9 cellular contexts compared by ENCODE assay signal in the genomic region with DNA sequence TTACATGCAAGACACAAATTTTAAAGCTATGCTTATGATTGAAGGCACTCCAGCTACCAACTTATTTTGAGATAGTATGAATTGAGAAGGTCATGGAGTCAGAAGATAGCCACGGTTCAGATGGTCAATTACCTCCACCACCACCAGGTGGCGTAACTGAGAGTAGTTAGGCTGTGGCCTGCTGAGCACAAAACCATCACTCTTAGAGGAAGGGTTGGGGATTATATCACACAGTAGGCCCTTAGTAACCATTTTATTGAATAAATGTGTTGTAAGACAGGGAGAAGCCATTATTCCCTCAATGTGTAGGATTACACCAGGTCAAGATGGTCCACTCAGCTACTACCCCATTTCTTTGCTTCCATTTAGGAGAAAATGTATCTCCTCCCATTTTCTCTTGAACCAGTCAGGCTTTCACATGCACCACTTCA. TPM values are rescaled to one million over a fixed set of nuclear protein-coding genes. Genes with fewer than 3 reads are reported as not detected.
DNase-seq lines count a peak whose midpoint lies in the region; ATAC-seq and TF ChIP-seq lines count a peak whose summit lies in the region.
"Had no signal": no experiment of that assay in that cellular context is flagged by ENCODE, and none has a peak within 500 bp of the region (broad histone marks: within the 10 kb centered on the region; RNA-seq: fewer than 3 reads in every experiment).

No MANE protein-coding gene starts in this region.

- DNase-seq in CD8-positive, alpha-beta memory T cell = peak; percentile 51 to 80 (median 64)
- DNase-seq in Peyer's patch (peak; percentile 61 to 88 (median 67)), activated T-helper 1 cell treated with Interleukin-2 at 50 U/mL for 16 hours (ENCODE audit: low read depth) (peak; percentile 46), prostate gland (ENCODE audit: low spot score) (peak; percentile 61), vagina (ENCODE audit: extremely low spot score in 2 of 2) (no peak)

- H3K4me1 Mint-ChIP-seq in CD8-positive, alpha-beta memory T cell = no peaks in the 10 kb centered on the region
- H3K4me1 Mint-ChIP-seq: activated naive CD4-positive, alpha-beta T cell treated with anti-CD3 and anti-CD28 coated beads, Interleukin-2, amount 50 U/mL, for 24 hours had no signal

- no peak overlapping the region for H3K4me3 Mint-ChIP-seq in CD8-positive, alpha-beta memory T cell
- H3K4me3 Mint-ChIP-seq: activated naive CD4-positive, alpha-beta T cell treated with anti-CD3 and anti-CD28 coated beads, Interleukin-2, amount 50 U/mL, for 24 hours had no signal

- TF ChIP-seq POLR2A in Peyer's patch (IDR thresholded peaks at IDR 0.05) (no peak), gastroesophageal sphincter (IDR thresholded peaks at IDR 0.05) (no peak), prostate gland (IDR thresholded peaks at IDR 0.05) (no peak), vagina (IDR thresholded peaks at IDR 0.05) (no peak)

- TF ChIP-seq EP300 in gastroesophageal sphincter (IDR thresholded peaks at IDR 0.05) = no peak

- H3K9me3 ChIP-seq in CD8-positive, alpha-beta memory T cell (ENCODE audit: low read length) = no peaks in the 10 kb centered on the region
- H3K9me3 ChIP-seq in Peyer's patch (no peaks in the 10 kb centered on the region), gastroesophageal sphincter (no peaks in the 10 kb centered on the region), prostate gland (no peaks in the 10 kb centered on the region), vagina (no peaks in the 10 kb centered on the region)

- intact Hi-C loops in prostate gland (cut with DNase I) (no loop called here), vagina (cut with DNase I) (no loop called here)

- H3K27ac ChIP-seq in CD8-positive, alpha-beta memory T cell (ENCODE audit: low read depth, low read length) = no peak overlapping the region
- H3K27ac ChIP-seq in Peyer's patch (no peak overlapping the region), gastroesophageal sphincter (no peak overlapping the region), prostate gland (no peak overlapping the region), vagina (no peak overlapping the region)

- H3K9me3 Mint-ChIP-seq in CD8-positive, alpha-beta memory T cell = no peaks in the 10 kb centered on the region
- H3K9me3 Mint-ChIP-seq: activated naive CD4-positive, alpha-beta T cell treated with anti-CD3 and anti-CD28 coated beads, Interleukin-2, amount 50 U/mL, for 24 hours had no signal

- no peak overlapping the region for H3K4me3 ChIP-seq in CD8-positive, alpha-beta memory T cell (ENCODE audit: low read length)
- H3K4me3 ChIP-seq in Peyer's patch (no peak overlapping the region), gastroesophageal sphincter (no peak overlapping the region), prostate gland (no peak overlapping the region), vagina (no peak overlapping the region)

- CTCF ChIA-PET in CD8-positive, alpha-beta memory T cell (lab: Charles Lee) = interaction anchor here (0.7 to 1.4 kb wide), 3 partner anchors 9 to 390 kb away, joined by 3 read pairs; a partner anchor contains a TSS

- no peaks in the 10 kb centered on the region for H3K36me3 ChIP-seq in CD8-positive, alpha-beta memory T cell (ENCODE audit: insufficient read depth, low read length)
- peaks cover 0 to 22% (median 0%) of the 10 kb centered on the region in 3 donors for H3K36me3 ChIP-seq in Peyer's patch
- peaks cover 0 to 44% of the 10 kb centered on the region in 2 donors for H3K36me3 ChIP-seq in gastroesophageal sphincter
- H3K36me3 ChIP-seq in prostate gland = no peaks in the 10 kb centered on the region
- peaks cover 0 to 4% of the 10 kb centered on the region in 2 donors for H3K36me3 ChIP-seq in vagina

- H3K27me3 Mint-ChIP-seq in CD8-positive, alpha-beta memory T cell = no peaks in the 10 kb centered on the region
- H3K27me3 Mint-ChIP-seq: activated naive CD4-positive, alpha-beta T cell treated with anti-CD3 and anti-CD28 coated beads, Interleukin-2, amount 50 U/mL, for 24 hours had no signal

- POLR2A ChIA-PET in CD8-positive, alpha-beta memory T cell (lab: Charles Lee) = no interaction called here

- H3K27ac Mint-ChIP-seq in CD8-positive, alpha-beta memory T cell = peak overlapping the region in 3 of 8 donors; percentile 2 to 52 (median 12)

- 6 to 16% methylated on average over 2 of the region's 2 CpGs for WGBS in gastroesophageal sphincter (ENCODE audit: low coverage in 1 of 2), 2 donors
- whole genome bisulfite sequencing in prostate gland = 29% methylated on average over 2 of the region's 2 CpGs

- peak; percentile 63 to 85 (median 78) for TF ChIP-seq CTCF in Peyer's patch (IDR thresholded peaks at IDR 0.05)
- TF ChIP-seq CTCF in gastroesophageal sphincter (IDR thresholded peaks at IDR 0.05) = peak; percentile 58 to 83 (median 78)
- TF ChIP-seq CTCF in prostate gland (IDR thresholded peaks at IDR 0.05) = peak; percentile 64 to 86 (median 74)
- TF ChIP-seq CTCF in vagina (IDR thresholded peaks at IDR 0.05) = peak; percentile 49 to 59 (median 55)

- no peaks in the 10 kb centered on the region for H3K27me3 ChIP-seq in CD8-positive, alpha-beta memory T cell (ENCODE audit: insufficient read depth, low read length, poor library complexity, severe bottlenecking)
- H3K27me3 ChIP-seq in Peyer's patch = no peaks in the 10 kb centered on the region
- H3K27me3 ChIP-seq in gastroesophageal sphincter = no peaks in the 10 kb centered on the region
- no peaks in the 10 kb centered on the region for H3K27me3 ChIP-seq in prostate gland (replicated peaks; ENCODE audit: insufficient read depth)
- H3K27me3 ChIP-seq in vagina = no peaks in the 10 kb centered on the region

- ATAC-seq in GM19351 (IDR thresholded peaks at IDR 0.05; ENCODE audit: unreplicated experiment) (peak; percentile 88), HG03565 (IDR thresholded peaks at IDR 0.05; ENCODE audit: unreplicated experiment) (peak; percentile 84), gastroesophageal sphincter (peak; percentile 34)

- no peaks in the 10 kb centered on the region for H3K4me1 ChIP-seq in CD8-positive, alpha-beta memory T cell (ENCODE audit: insufficient read depth, low read length)
- H3K4me1 ChIP-seq in Peyer's patch (no peaks in the 10 kb centered on the region), gastroesophageal sphincter (no peaks in the 10 kb centered on the region), prostate gland (replicated peaks) (no peaks in the 10 kb centered on the region), vagina (no peaks in the 10 kb centered on the region)

- H3K36me3 Mint-ChIP-seq in CD8-positive, alpha-beta memory T cell = peaks cover 0 to 20% (median 12%) of the 10 kb centered on the region in 3 donors

RNA-seq across cellular contexts. Expression of a gene that starts 18.8 kb away (rescaled TPM):
- total RNA-seq in CD8-positive, alpha-beta memory T cell = under 1 TPM; 0.22 to 0.27 TPM
- not detected for polyA plus RNA-seq in CD8-positive, alpha-beta memory T cell
- total RNA-seq in Peyer's patch (under 1 TPM in 1 of 4 donors, not detected in 3; 0.67 TPM), gastroesophageal sphincter (10 to 100 TPM in 2 of 4 donors, 1 to 10 TPM in 1, under 1 TPM in 1; 0.69 to 16.2 (median 7.8) TPM), prostate gland (10 to 100 TPM in 1 of 2 donors, 1 to 10 TPM in 1; 2.3 to 13.4 TPM), vagina (0.49 TPM)

RNA-seq across cellular contexts. Expression of a gene that starts 45.4 kb away (rescaled TPM):
- total RNA-seq in CD8-positive, alpha-beta memory T cell = 10 to 100 TPM; 53.8 to 55.7 TPM
- 16.4 TPM for polyA plus RNA-seq in CD8-positive, alpha-beta memory T cell
- total RNA-seq in Peyer's patch (10 to 100 TPM; 33.8 to 78.8 (median 58.1) TPM), gastroesophageal sphincter (10 to 100 TPM in 2 of 4 donors, 1 to 10 TPM in 2; 8.6 to 12.2 (median 10.6) TPM), prostate gland (10 to 100 TPM in 1 of 2 donors, 1 to 10 TPM in 1; 6.2 to 11.2 TPM), vagina (17.7 TPM)

RNA-seq across cellular contexts. Expression of a gene that starts 49.0 kb away (rescaled TPM):
- total RNA-seq in CD8-positive, alpha-beta memory T cell = 1 to 10 TPM; 3.8 to 4.8 TPM
- polyA plus RNA-seq in CD8-positive, alpha-beta memory T cell = 0.94 TPM
- total RNA-seq in Peyer's patch (1 to 10 TPM in 3 of 4 donors, not detected in 1; 3.9 to 8.3 (median 4.6) TPM), gastroesophageal sphincter (10 to 100 TPM in 1 of 4 donors, 1 to 10 TPM in 3; 6.9 to 16.2 (median 8.6) TPM), prostate gland (10 to 100 TPM in 1 of 2 donors, 1 to 10 TPM in 1; 7.7 to 14.7 TPM), vagina (4.7 TPM)

RNA-seq across cellular contexts. Expression of a gene that starts 55.9 kb away (rescaled TPM):
- 10 to 100 TPM; 60.7 to 65.7 TPM for total RNA-seq in CD8-positive, alpha-beta memory T cell
- 87.2 TPM for polyA plus RNA-seq in CD8-positive, alpha-beta memory T cell
- total RNA-seq in Peyer's patch (10 to 100 TPM; 19.6 to 51.2 (median 28.8) TPM), gastroesophageal sphincter (10 to 100 TPM; 33.3 to 58.8 (median 37.6) TPM), prostate gland (10 to 100 TPM; 30.9 to 38.0 TPM), vagina (48.1 TPM)

Comparison
In these comparisons a context has a peak if more than half of its experiments do, and no peak if none do; other contexts are left out.
1. DNase-seq: peak in CD8-positive, alpha-beta memory T cell (5 of 5), Peyer's patch (3 of 3), activated T-helper 1 cell treated with Interleukin-2 at 50 U/mL for 16 hours (single experiment) and prostate gland (single experiment); none in vagina (0 of 2).
2. ATAC-seq: peak in every context shown above with its lines; median percentile 88 in GM19351; 84 in HG03565; 34 in gastroesophageal sphincter.
3. Peak in every context shown above with its lines, with median percentiles within 50 percentile points of each other: CTCF ChIP-seq.